ENCODE assay signal across 14 cellular contexts in the genomic region with DNA sequence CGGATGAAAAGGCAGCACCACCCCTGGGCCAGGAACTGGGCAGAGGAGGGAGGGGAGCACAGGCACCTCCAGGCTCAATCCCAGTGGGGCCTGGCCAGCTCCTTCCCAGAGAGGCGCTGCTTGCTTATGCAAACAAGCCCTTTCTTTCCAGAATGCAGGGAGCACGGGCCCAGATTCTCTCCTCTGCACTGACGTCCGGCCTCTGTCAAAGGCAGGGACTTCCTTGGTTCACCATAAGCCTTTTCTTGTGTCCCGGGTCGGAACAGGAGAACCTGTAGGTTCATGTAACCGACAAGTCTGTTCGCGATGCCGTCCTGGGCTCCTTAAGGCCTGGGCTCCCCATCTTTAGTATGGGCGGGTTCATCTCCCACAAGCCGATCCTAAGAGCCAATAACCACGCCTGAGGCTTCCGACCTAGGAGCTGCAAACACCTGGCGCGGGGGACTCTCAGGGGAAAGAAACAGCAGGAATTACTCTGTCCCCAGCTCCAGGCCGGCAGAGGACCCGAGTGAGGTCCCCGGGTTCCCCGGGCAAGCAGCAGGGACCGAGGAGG. TPM values are rescaled to one million over a fixed set of nuclear protein-coding genes. Genes with fewer than 3 reads are reported as not detected.
A peak's percentile ranks its signal among the peaks of the same experiment; 100 is the strongest.
DNase-seq lines count a peak whose midpoint lies in the region; ATAC-seq lines count a peak whose summit lies in the region.
"Had no signal": no experiment of that assay in that cellular context is flagged by ENCODE, and none has a peak within 500 bp of the region (broad histone marks: within the 10 kb centered on the region; RNA-seq: fewer than 3 reads in every experiment).

No MANE protein-coding gene starts in this region.

- no peaks in the 10 kb centered on the region for H3K9me3 Mint-ChIP-seq in stimulated activated naive CD8-positive, alpha-beta T cell treated with anti-CD3 and anti-CD28 coated beads, Interleukin-15, Interleukin-2, amounts not matched to agents 100 ng/mL and 50 ng/mL, for 24 hours
- H3K9me3 Mint-ChIP-seq in memory B cell = no peaks in the 10 kb centered on the region

- no peak for ATAC-seq in stimulated activated naive CD8-positive, alpha-beta T cell treated with anti-CD3 and anti-CD28 coated beads, Interleukin-15, Interleukin-2, amounts not matched to agents 100 U/mL and 50 U/mL, for 24 hours
- ATAC-seq in T-helper 17 cell = no peak
- no peak for ATAC-seq in memory B cell (ENCODE audit: low read depth)
- no peak for ATAC-seq in HG03571 (IDR thresholded peaks at IDR 0.05; ENCODE audit: unreplicated experiment)

- H3K27me3 Mint-ChIP-seq in stimulated activated naive CD8-positive, alpha-beta T cell treated with anti-CD3 and anti-CD28 coated beads, Interleukin-15, Interleukin-2, amounts not matched to agents 100 ng/mL and 50 ng/mL, for 24 hours = peaks cover 42% of the 10 kb centered on the region
- H3K27me3 Mint-ChIP-seq in T-helper 17 cell = peaks cover 52% of the 10 kb centered on the region
- peaks cover 22% of the 10 kb centered on the region for H3K27me3 Mint-ChIP-seq in memory B cell

- DNase-seq in stimulated activated naive CD8-positive, alpha-beta T cell treated with anti-CD3 and anti-CD28 coated beads, Interleukin-15, Interleukin-2, amounts not matched to agents 100 U/mL and 50 U/mL, for 24 hours = no peak
- DNase-seq in T-helper 17 cell = no peak
- no peak for DNase-seq in memory B cell (ENCODE audit: low spot score in 2 of 2)
- DNase-seq in stimulated activated CD4-positive, alpha-beta T cell treated with anti-CD3 and anti-CD28 coated beads, Interleukin-1b, Interleukin-23, amount 100 ng/mL, for 48 hours = no peak
- DNase-seq in SW480 (ENCODE audit: low spot score) = no peak
- no peak for DNase-seq in activated effector memory CD4-positive, alpha-beta T cell treated with anti-CD3 and anti-CD28 coated beads, Interleukin-2, amount 50 U/mL, for 16 hours
- DNase-seq: activated naive CD4-positive, alpha-beta T cell treated with anti-CD3 and anti-CD28 coated beads, Interleukin-2, amount 50 U/mL, for 16 hours; BE2C; Karpas-422; SHP77 treated with DMSO at 0.1 percent for 48 hours had no signal

- peak overlapping the region; percentile 13 for H3K4me3 Mint-ChIP-seq in stimulated activated naive CD8-positive, alpha-beta T cell treated with anti-CD3 and anti-CD28 coated beads, Interleukin-15, Interleukin-2, amounts not matched to agents 100 ng/mL and 50 ng/mL, for 24 hours
- H3K4me3 Mint-ChIP-seq in T-helper 17 cell = peak overlapping the region; percentile 68
- peak overlapping the region; percentile 14 for H3K4me3 Mint-ChIP-seq in memory B cell

- peaks cover 21% of the 10 kb centered on the region for H3K4me1 Mint-ChIP-seq in stimulated activated naive CD8-positive, alpha-beta T cell treated with anti-CD3 and anti-CD28 coated beads, Interleukin-15, Interleukin-2, amounts not matched to agents 100 ng/mL and 50 ng/mL, for 24 hours (ENCODE audit: low read depth)
- H3K4me1 Mint-ChIP-seq in T-helper 17 cell (peaks cover 9% of the 10 kb centered on the region), memory B cell (peaks cover 4% of the 10 kb centered on the region)

- no peaks in the 10 kb centered on the region for H3K9me3 ChIP-seq in T-helper 17 cell (ENCODE audit: control insufficient read depth, low read length, poor library complexity, severe bottlenecking)
- H3K9me3 ChIP-seq: BE2C, esophagus muscularis mucosa had no signal

- H3K27ac Mint-ChIP-seq in stimulated activated naive CD8-positive, alpha-beta T cell treated with anti-CD3 and anti-CD28 coated beads, Interleukin-15, Interleukin-2, amounts not matched to agents 100 ng/mL and 50 ng/mL, for 24 hours = no peak overlapping the region
- no peak overlapping the region for H3K27ac Mint-ChIP-seq in T-helper 17 cell
- no peak overlapping the region for H3K27ac Mint-ChIP-seq in memory B cell

- H3K36me3 Mint-ChIP-seq in stimulated activated naive CD8-positive, alpha-beta T cell treated with anti-CD3 and anti-CD28 coated beads, Interleukin-15, Interleukin-2, amounts not matched to agents 100 ng/mL and 50 ng/mL, for 24 hours (ENCODE audit: low read depth) = no peaks in the 10 kb centered on the region
- H3K36me3 Mint-ChIP-seq in T-helper 17 cell (ENCODE audit: low read depth) (peaks cover 4% of the 10 kb centered on the region), memory B cell (no peaks in the 10 kb centered on the region)

RNA-seq across cellular contexts. Expression of gene ENPP7, which starts 16.3 kb away (rescaled TPM):
- total RNA-seq in T-helper 17 cell = not detected
- total RNA-seq: esophagus muscularis mucosa, pulmonary artery endothelial cell had no signal

RNA-seq across cellular contexts. Expression of gene CBX2, which starts 30.9 kb away (rescaled TPM):
- total RNA-seq in T-helper 17 cell = under 1 TPM in 1 of 2 donors, not detected in 1; 0.18 TPM

RNA-seq across cellular contexts. Expression of gene CBX8, which starts 49.8 kb away (rescaled TPM):
- total RNA-seq in T-helper 17 cell = 1 to 10 TPM; 2.5 to 3.6 TPM

Comparison
In these comparisons a context has a peak if more than half of its experiments do, and no peak if none do; other contexts are left out.
1. H3K4me3 Mint-ChIP-seq: peak in every context shown above with its lines; median percentile 68 in T-helper 17 cell; 14 in memory B cell; 13 in stimulated activated naive CD8-positive, alpha-beta T cell treated with anti-CD3 and anti-CD28 coated beads, Interleukin-15, Interleukin-2, amounts not matched to agents 100 ng/mL and 50 ng/mL, for 24 hours.